Comparison of ENCODE assay signal across 8 cellular contexts in genomic region chr3:151156618-151157216, GRCh38. TPM values are rescaled to one million over a fixed set of nuclear protein-coding genes. Genes with fewer than 3 reads are reported as not detected.
DNase-seq lines count a peak whose midpoint lies in the region; ATAC-seq, FAIRE-seq and TF ChIP-seq lines count a peak whose summit lies in the region.

No MANE protein-coding gene starts in this region.

- ATAC-seq in HG03378 (IDR thresholded peaks at IDR 0.05; ENCODE audit: unreplicated experiment): peak; percentile 78
- ATAC-seq in upper lobe of left lung (ENCODE audit: low FRiP score in 2 of 2): peak; percentile 62 to 66
- ATAC-seq in HG03521 (IDR thresholded peaks at IDR 0.05; ENCODE audit: unreplicated experiment): no peak

- no peak overlapping the region for H3K27ac ChIP-seq in upper lobe of left lung

- H3K27me3 ChIP-seq in upper lobe of left lung: no peaks in the 10 kb centered on the region

- H3K4me1 ChIP-seq in upper lobe of left lung: no peaks in the 10 kb centered on the region

- H3K4me3 ChIP-seq in astrocyte of the cerebellum (ENCODE audit: low read depth, low read length) (no peak overlapping the region), upper lobe of left lung (no peak overlapping the region)

- WGBS in upper lobe of left lung, 2 donors: 33 to 35% methylated on average over 3 of the region's 3 CpGs

- DNase-seq in DMS 273 treated with DMSO at 0.1 percent for 48 hours (lab: John Stamatoyannopoulos, UW): peak; percentile 35
- DNase-seq in GM19239 (ENCODE audit: insufficient read length, low spot score): no peak
- peak; percentile 73 to 92 for DNase-seq in NCI-H526 (lab: John Stamatoyannopoulos, UW)
- peak; percentile 52 for DNase-seq in astrocyte of the cerebellum (ENCODE audit: low read depth)
- DNase-seq in islet precursor cell: peak; percentile 64
- DNase-seq in upper lobe of left lung: no peak

- peak; percentile 89 for FAIRE-seq in GM19239 (lab: Jason Lieb, UNC)

- in situ Hi-C loops in astrocyte of the cerebellum (cut with HindIII; ENCODE audit: low sequenced_read_pairs): no loop called here

- no peak for TF ChIP-seq EP300 in upper lobe of left lung (IDR thresholded peaks at IDR 0.05)

- no peaks in the 10 kb centered on the region for H3K9me3 ChIP-seq in upper lobe of left lung

- H3K36me3 ChIP-seq in upper lobe of left lung: no peaks in the 10 kb centered on the region

- TF ChIP-seq POLR2A in upper lobe of left lung (IDR thresholded peaks at IDR 0.05): no peak

- TF ChIP-seq CTCF in astrocyte of the cerebellum (IDR thresholded peaks at IDR 0.05; ENCODE audit: low read depth, low read length, missing control alignments) (peak; percentile 56), upper lobe of left lung (IDR thresholded peaks at IDR 0.05) (peak in 4 of 6 experiments; percentile 24 to 44 (median 35))

RNA-seq across cellular contexts. Expression of gene GPR171, which starts 46.3 kb away (rescaled TPM):
- 1 to 10 TPM; 1.0 to 6.6 (median 2.8) TPM for total RNA-seq in upper lobe of left lung

Comparison
In these comparisons a context has a peak if more than half of its experiments do, and no peak if none do; other contexts are left out.
1. DNase-seq: peak in DMS 273 treated with DMSO at 0.1 percent for 48 hours (single experiment), NCI-H526 (2 of 2), astrocyte of the cerebellum (single experiment) and islet precursor cell (single experiment); none in GM19239 (single experiment) and upper lobe of left lung (0 of 2).